Comparison of ENCODE assay signal across 9 cellular contexts in the genomic region with DNA sequence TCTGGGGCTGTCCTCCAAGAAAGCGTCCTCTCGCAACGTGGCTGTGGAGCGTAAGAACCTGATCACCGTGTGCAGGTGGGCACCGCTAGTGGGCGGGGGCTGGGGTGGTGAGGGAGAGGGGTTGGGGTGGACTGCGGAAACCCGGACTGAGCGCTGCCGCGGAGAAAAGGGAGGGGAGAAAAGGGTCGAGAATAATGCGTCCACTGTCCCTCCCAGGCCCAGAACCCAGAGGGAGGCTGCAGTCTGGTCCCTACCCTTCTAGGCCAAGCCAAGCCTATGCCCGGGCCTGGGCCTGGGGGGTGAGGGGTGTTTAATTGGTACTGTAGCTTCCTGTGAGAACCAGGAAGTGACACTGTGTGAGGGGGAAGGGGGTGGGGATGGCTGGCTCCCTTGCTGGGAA. TPM values are rescaled to one million over a fixed set of nuclear protein-coding genes. Genes with fewer than 3 reads are reported as not detected.
DNase-seq lines count a peak whose midpoint lies in the region; ATAC-seq and TF ChIP-seq lines count a peak whose summit lies in the region.
"Had no signal": no experiment of that assay in that cellular context is flagged by ENCODE, and none has a peak within 500 bp of the region (broad histone marks: within the 10 kb centered on the region; RNA-seq: fewer than 3 reads in every experiment).

No MANE protein-coding gene starts in this region.

- CTCF ChIA-PET in WTC11 (lab: Charles Lee): interaction anchor here (0.6 to 2.5 kb wide), 22 partner anchors 8 to 248 kb away, joined by 3 to 20 read pairs (median 5); a partner anchor contains a TSS

- no peak overlapping the region for H3K27ac ChIP-seq in iPS-20b (ENCODE audit: low read length)
- no peak overlapping the region for H3K27ac ChIP-seq in thoracic aorta
- H3K27ac ChIP-seq: cardiac muscle cell had no signal

- peaks cover 35% of the 10 kb centered on the region for H3K27me3 Mint-ChIP-seq in activated T-cell treated with anti-CD3 and anti-CD28 coated beads, Interleukin-2, amount 50 U/mL, for 4 hours (ENCODE audit: low read depth)
- peaks cover 14% of the 10 kb centered on the region for H3K27me3 Mint-ChIP-seq in WTC11 (ENCODE audit: low read depth)

- peak overlapping the region; percentile 56 for H3K4me3 Mint-ChIP-seq in activated T-cell treated with anti-CD3 and anti-CD28 coated beads, Interleukin-2, amount 50 U/mL, for 4 hours
- H3K4me3 Mint-ChIP-seq in WTC11: peak overlapping the region; percentile 64

- H3K4me1 Mint-ChIP-seq in activated T-cell treated with anti-CD3 and anti-CD28 coated beads, Interleukin-2, amount 50 U/mL, for 4 hours (ENCODE audit: low read depth): peaks cover 13% of the 10 kb centered on the region
- H3K4me1 Mint-ChIP-seq in WTC11: peaks cover 41% of the 10 kb centered on the region

- no peaks in the 10 kb centered on the region for H3K9me3 Mint-ChIP-seq in activated T-cell treated with anti-CD3 and anti-CD28 coated beads, Interleukin-2, amount 50 U/mL, for 4 hours
- H3K9me3 Mint-ChIP-seq in WTC11: no peaks in the 10 kb centered on the region

- H3K9me3 ChIP-seq in iPS-20b (ENCODE audit: insufficient read depth, low read depth, low read length): no peaks in the 10 kb centered on the region
- H3K9me3 ChIP-seq in thoracic aorta: no peaks in the 10 kb centered on the region

- peak overlapping the region; percentile 66 for H3K4me3 ChIP-seq in iPS-20b (ENCODE audit: low read length)
- H3K4me3 ChIP-seq in thoracic aorta: peak overlapping the region; percentile 65

- ATAC-seq in activated T-cell treated with anti-CD3 and anti-CD28 coated beads, Interleukin-2, amount 50 U/mL, for 4 hours: peak in 1 of 2 donors; percentile 4
- ATAC-seq in WTC11 (no peak), thoracic aorta (ENCODE audit: insufficient number of reproducible peaks, low FRiP score, low read depth) (no peak), GM21529 (IDR thresholded peaks at IDR 0.05; ENCODE audit: unreplicated experiment) (no peak)

- H3K27me3 ChIP-seq in iPS-20b (ENCODE audit: insufficient read depth, low read length) (peaks cover 20% of the 10 kb centered on the region), thoracic aorta (replicated peaks; ENCODE audit: insufficient read depth) (no peaks in the 10 kb centered on the region)

- no peaks in the 10 kb centered on the region for H3K36me3 ChIP-seq in iPS-20b (ENCODE audit: insufficient read depth, low read depth, low read length)
- no peaks in the 10 kb centered on the region for H3K36me3 ChIP-seq in thoracic aorta
- H3K36me3 ChIP-seq: cardiac muscle cell had no signal

- POLR2A ChIA-PET in WTC11 (lab: Charles Lee): interaction anchor here (0.6 to 1.0 kb wide), 7 partner anchors 8 to 99 kb away, joined by 3 to 6 read pairs (median 3); no protein-coding TSS in a partner anchor

- no peak for DNase-seq in activated T-cell treated with anti-CD3 and anti-CD28 coated beads, Interleukin-2, amount 50 U/mL, for 4 hours
- no peak for DNase-seq in activated T-cell treated with anti-CD3 and anti-CD28 coated beads, Interleukin-2, amount 50 U/mL, for 48 hours
- no peak for DNase-seq in WTC11 (ENCODE audit: low spot score)
- no peak for DNase-seq in thoracic aorta (ENCODE audit: low spot score)
- DNase-seq in NCI-H187 treated with DMSO at 0.1 percent for 48 hours (lab: John Stamatoyannopoulos, UW): no peak
- DNase-seq in germinal center (ENCODE audit: low spot score): no peak

- H3K9ac ChIP-seq in iPS-20b (ENCODE audit: low read depth, low read length): no peak overlapping the region

- no peaks in the 10 kb centered on the region for H3K36me3 Mint-ChIP-seq in activated T-cell treated with anti-CD3 and anti-CD28 coated beads, Interleukin-2, amount 50 U/mL, for 4 hours (ENCODE audit: insufficient read depth)
- peaks cover 3% of the 10 kb centered on the region; the same call in 1 of the 2 replicates for H3K36me3 Mint-ChIP-seq in WTC11

- no peak overlapping the region for H3K27ac Mint-ChIP-seq in WTC11

- TF ChIP-seq CTCF in WTC11 (IDR thresholded peaks at IDR 0.05): no peak
- no peak for TF ChIP-seq CTCF in thoracic aorta (IDR thresholded peaks at IDR 0.05)

- H3K4me1 ChIP-seq in iPS-20b (ENCODE audit: insufficient read depth, low read length) (peaks cover 27% of the 10 kb centered on the region; the same call in 1 of the 2 replicates), thoracic aorta (ENCODE audit: control insufficient read depth in 1 of 2, low read depth in 2 of 2) (peaks cover 7 to 16% of the 10 kb centered on the region in 2 donors)

TF ChIP-seq in WTC11, 78 proteins besides CTCF, POLR2A, EP300 and RAD21 (continues in another document):
- TF ChIP-seq MYBL2 (CRISPR knock-in tag; IDR thresholded peaks at IDR 0.05) (no peak), ZNF423 (CRISPR knock-in tag; IDR thresholded peaks at IDR 0.05) (no peak), ZNF121 (CRISPR knock-in tag; IDR thresholded peaks at IDR 0.05) (no peak), FOXJ3 (CRISPR knock-in tag; IDR thresholded peaks at IDR 0.05; ENCODE audit: borderline replicate concordance) (no peak), ZNF317 (CRISPR knock-in tag; IDR thresholded peaks at IDR 0.05; ENCODE audit: borderline replicate concordance, low read depth) (no peak), ZNF396 (CRISPR knock-in tag; IDR thresholded peaks at IDR 0.05; ENCODE audit: borderline replicate concordance) (no peak), ZNF232 (CRISPR knock-in tag; IDR thresholded peaks at IDR 0.05) (no peak), TEAD4 (CRISPR knock-in tag; IDR thresholded peaks at IDR 0.05) (no peak), NFATC4 (CRISPR knock-in tag; IDR thresholded peaks at IDR 0.05) (no peak), OVOL2 (CRISPR knock-in tag; IDR thresholded peaks at IDR 0.05; ENCODE audit: borderline replicate concordance) (no peak)
- TF ChIP-seq, protein P1, sequence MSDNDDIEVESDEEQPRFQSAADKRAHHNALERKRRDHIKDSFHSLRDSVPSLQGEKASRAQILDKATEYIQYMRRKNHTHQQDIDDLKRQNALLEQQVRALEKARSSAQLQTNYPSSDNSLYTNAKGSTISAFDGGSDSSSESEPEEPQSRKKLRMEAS (CRISPR knock-in tag; IDR thresholded peaks at IDR 0.05): no peak
- TF ChIP-seq, protein P2, sequence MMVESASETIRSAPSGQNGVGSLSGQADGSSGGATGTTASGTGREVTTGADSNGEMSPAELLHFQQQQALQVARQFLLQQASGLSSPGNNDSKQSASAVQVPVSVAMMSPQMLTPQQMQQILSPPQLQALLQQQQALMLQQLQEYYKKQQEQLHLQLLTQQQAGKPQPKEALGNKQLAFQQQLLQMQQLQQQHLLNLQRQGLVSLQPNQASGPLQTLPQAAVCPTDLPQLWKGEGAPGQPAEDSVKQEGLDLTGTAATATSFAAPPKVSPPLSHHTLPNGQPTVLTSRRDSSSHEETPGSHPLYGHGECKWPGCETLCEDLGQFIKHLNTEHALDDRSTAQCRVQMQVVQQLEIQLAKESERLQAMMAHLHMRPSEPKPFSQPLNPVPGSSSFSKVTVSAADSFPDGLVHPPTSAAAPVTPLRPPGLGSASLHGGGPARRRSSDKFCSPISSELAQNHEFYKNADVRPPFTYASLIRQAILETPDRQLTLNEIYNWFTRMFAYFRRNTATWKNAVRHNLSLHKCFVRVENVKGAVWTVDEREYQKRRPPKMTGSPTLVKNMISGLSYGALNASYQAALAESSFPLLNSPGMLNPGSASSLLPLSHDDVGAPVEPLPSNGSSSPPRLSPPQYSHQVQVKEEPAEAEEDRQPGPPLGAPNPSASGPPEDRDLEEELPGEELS (CRISPR knock-in tag; IDR thresholded peaks at IDR 0.05): no peak
- TF ChIP-seq, protein P3, sequence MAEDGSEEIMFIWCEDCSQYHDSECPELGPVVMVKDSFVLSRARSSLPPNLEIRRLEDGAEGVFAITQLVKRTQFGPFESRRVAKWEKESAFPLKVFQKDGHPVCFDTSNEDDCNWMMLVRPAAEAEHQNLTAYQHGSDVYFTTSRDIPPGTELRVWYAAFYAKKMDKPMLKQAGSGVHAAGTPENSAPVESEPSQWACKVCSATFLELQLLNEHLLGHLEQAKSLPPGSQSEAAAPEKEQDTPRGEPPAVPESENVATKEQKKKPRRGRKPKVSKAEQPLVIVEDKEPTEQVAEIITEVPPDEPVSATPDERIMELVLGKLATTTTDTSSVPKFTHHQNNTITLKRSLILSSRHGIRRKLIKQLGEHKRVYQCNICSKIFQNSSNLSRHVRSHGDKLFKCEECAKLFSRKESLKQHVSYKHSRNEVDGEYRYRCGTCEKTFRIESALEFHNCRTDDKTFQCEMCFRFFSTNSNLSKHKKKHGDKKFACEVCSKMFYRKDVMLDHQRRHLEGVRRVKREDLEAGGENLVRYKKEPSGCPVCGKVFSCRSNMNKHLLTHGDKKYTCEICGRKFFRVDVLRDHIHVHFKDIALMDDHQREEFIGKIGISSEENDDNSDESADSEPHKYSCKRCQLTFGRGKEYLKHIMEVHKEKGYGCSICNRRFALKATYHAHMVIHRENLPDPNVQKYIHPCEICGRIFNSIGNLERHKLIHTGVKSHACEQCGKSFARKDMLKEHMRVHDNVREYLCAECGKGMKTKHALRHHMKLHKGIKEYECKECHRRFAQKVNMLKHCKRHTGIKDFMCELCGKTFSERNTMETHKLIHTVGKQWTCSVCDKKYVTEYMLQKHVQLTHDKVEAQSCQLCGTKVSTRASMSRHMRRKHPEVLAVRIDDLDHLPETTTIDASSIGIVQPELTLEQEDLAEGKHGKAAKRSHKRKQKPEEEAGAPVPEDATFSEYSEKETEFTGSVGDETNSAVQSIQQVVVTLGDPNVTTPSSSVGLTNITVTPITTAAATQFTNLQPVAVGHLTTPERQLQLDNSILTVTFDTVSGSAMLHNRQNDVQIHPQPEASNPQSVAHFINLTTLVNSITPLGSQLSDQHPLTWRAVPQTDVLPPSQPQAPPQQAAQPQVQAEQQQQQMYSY (CRISPR knock-in tag; IDR thresholded peaks at IDR 0.05): no peak

RNA-seq across cellular contexts. Expression of a gene that starts 0.5 kb away (rescaled TPM):
- under 1 TPM in 2 of 3 donors, not detected in 1; 0.18 to 0.26 TPM for total RNA-seq in activated T-cell treated with anti-CD3 and anti-CD28 coated beads, Interleukin-2, amount 50 U/mL, for 4 hours
- total RNA-seq in WTC11 (2021): 5.1 to 6.5 TPM (median 5.2 TPM) in 3 replicates
- total RNA-seq in thoracic aorta: under 1 TPM in 1 of 2 donors, not detected in 1; 0.81 TPM

RNA-seq across cellular contexts. Expression of a gene that starts 15.8 kb away (rescaled TPM):
- 100 to 1,000 TPM; 211 to 248 (median 211) TPM for total RNA-seq in activated T-cell treated with anti-CD3 and anti-CD28 coated beads, Interleukin-2, amount 50 U/mL, for 4 hours
- total RNA-seq in WTC11 (2021) (254 to 271 TPM (median 268 TPM) in 3 replicates), thoracic aorta (10 to 100 TPM; 63.2 to 74.6 TPM)

RNA-seq across cellular contexts. Expression of a gene that starts 36.2 kb away (rescaled TPM):
- total RNA-seq in activated T-cell treated with anti-CD3 and anti-CD28 coated beads, Interleukin-2, amount 50 U/mL, for 4 hours: 10 to 100 TPM; 32.0 to 39.5 (median 36.5) TPM
- 177 to 185 TPM (median 185 TPM) in 3 replicates for total RNA-seq in WTC11 (2021)
- 100 to 1,000 TPM; 203 to 292 TPM for total RNA-seq in thoracic aorta

RNA-seq across cellular contexts. Expression of a gene that starts 40.9 kb away (rescaled TPM):
- not detected for total RNA-seq in activated T-cell treated with anti-CD3 and anti-CD28 coated beads, Interleukin-2, amount 50 U/mL, for 4 hours
- total RNA-seq in WTC11 (2021) (0.05 to 0.14 TPM in 2 of 3 replicates, not detected in the other), thoracic aorta (under 1 TPM in 1 of 2 donors, not detected in 1; 0.56 TPM)
- total RNA-seq: cardiac muscle cell had no signal

RNA-seq across cellular contexts. Expression of a gene that starts 54.8 kb away (rescaled TPM):
- total RNA-seq in activated T-cell treated with anti-CD3 and anti-CD28 coated beads, Interleukin-2, amount 50 U/mL, for 4 hours: under 1 TPM; 0.24 to 0.33 (median 0.27) TPM
- total RNA-seq in WTC11 (2021) (28.2 to 29.9 TPM (median 28.5 TPM) in 3 replicates), thoracic aorta (under 1 TPM in 1 of 2 donors, not detected in 1; 0.63 TPM)
